In the genomic region with DNA sequence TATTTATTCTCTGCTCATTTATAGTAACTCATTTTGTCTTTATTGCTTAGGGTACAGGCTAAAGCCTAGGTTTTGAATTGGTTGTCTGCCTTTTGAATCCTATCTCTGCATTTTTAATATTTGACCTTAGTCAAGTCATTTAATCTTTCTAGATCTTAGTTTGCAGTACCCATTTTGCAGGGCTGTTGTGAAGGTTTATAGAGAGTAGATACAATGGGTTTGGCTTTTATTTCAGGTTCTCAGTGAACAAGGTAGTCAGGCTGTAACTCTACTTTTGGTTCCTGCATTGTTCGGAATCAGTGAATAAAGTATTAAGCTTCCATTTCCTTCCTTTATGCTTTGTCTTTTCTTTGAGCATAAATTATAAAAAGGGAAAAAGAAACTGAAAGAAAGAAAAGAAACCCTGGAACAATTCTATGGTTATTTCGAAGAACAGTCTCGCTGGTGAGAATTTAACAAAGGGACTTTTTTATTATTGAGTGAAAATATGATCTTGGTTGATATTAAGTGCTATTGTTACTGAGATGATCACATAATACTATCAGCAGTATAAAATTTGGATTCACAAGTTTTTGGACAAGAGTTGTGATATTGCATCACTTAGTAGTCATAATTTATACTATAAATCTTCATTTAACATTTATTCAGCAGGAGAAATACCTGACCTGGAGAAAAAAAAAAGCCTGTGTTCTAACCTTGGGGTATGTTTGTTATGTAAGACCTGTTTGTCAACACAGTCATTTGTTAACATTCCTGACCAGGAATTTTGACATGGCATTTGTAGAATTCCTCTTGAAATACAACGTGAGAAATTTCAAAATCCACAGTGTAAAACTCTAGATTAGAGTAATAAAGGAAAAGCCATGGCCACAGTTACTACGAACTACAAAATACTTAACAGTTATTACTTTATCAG, we compare ENCODE assay signal across 12 cellular contexts.
A peak's percentile ranks its signal among the peaks of the same experiment; 100 is the strongest.
DNase-seq lines count a peak whose midpoint lies in the region; ATAC-seq and TF ChIP-seq lines count a peak whose summit lies in the region.
"Had no signal": no experiment of that assay in that cellular context is flagged by ENCODE, and none has a peak within 500 bp of the region (broad histone marks: within the 10 kb centered on the region; RNA-seq: fewer than 3 reads in every experiment).

No MANE protein-coding gene starts in this region.

- H2AFZ ChIP-seq in OCI-LY7 (ENCODE audit: low read length), result no peak overlapping the region

- no peaks in the 10 kb centered on the region for H3K27me3 Mint-ChIP-seq in dendritic cell treated with granulocyte-macrophage colony-stimulating factor and Interleukin-4, amounts not matched to agents 40 ng/mL and 50 ng/mL, for 4 days
- no peaks in the 10 kb centered on the region for H3K27me3 Mint-ChIP-seq in nephron progenitor cell (ENCODE audit: low read depth, poor library complexity)

- peak overlapping the region; percentile 63 for H3K27ac Mint-ChIP-seq in dendritic cell treated with granulocyte-macrophage colony-stimulating factor and Interleukin-4, amounts not matched to agents 40 ng/mL and 50 ng/mL, for 4 days
- peak overlapping the region; percentile 55 for H3K27ac Mint-ChIP-seq in nephron progenitor cell

- POLR2A ChIA-PET in OCI-LY7 (lab: Charles Lee), result interaction anchor here (0.8 kb wide), 1 partner anchor 15 kb away, joined by 3 read pairs; no protein-coding TSS in a partner anchor

- TF ChIP-seq CTCF in nephron progenitor cell (IDR thresholded peaks at IDR 0.05) (no peak), OCI-LY7 (conservative IDR thresholded peaks at IDR 0.05; ENCODE audit: low read length) (no peak)

- H3K36me3 ChIP-seq in OCI-LY7 (ENCODE audit: insufficient read depth, low read length), result peaks cover 54% of the 10 kb centered on the region

- no peaks in the 10 kb centered on the region for H4K20me1 ChIP-seq in OCI-LY7 (ENCODE audit: insufficient read depth, low read length)

- no peak overlapping the region for H3K4me2 ChIP-seq in OCI-LY7 (ENCODE audit: low read length)

- CTCF ChIA-PET in OCI-LY7 (lab: Charles Lee; ENCODE audit: unreplicated experiment), result no interaction called here

- intact Hi-C loops in dendritic cell treated with granulocyte-macrophage colony-stimulating factor and Interleukin-4, amounts not matched to agents 40 ng/mL and 50 ng/mL, for 4 days (cut with micrococcal nuclease), result no loop called here
- intact Hi-C loops in OCI-LY7 (cut with micrococcal nuclease; ENCODE audit: unreplicated experiment), result no loop called here

- peaks cover 13% of the 10 kb centered on the region for H3K4me1 Mint-ChIP-seq in dendritic cell treated with granulocyte-macrophage colony-stimulating factor and Interleukin-4, amounts not matched to agents 40 ng/mL and 50 ng/mL, for 4 days (ENCODE audit: low read depth)
- H3K4me1 Mint-ChIP-seq in nephron progenitor cell, result no peaks in the 10 kb centered on the region

- BruUV-seq in OCI-LY7 (replicated peaks; lab: Mats Ljungman, UMichigan), result no TSS peak

- no peaks in the 10 kb centered on the region for H3K9me3 ChIP-seq in OCI-LY7 (ENCODE audit: low read length)

- no peak overlapping the region for H3K4me3 Mint-ChIP-seq in dendritic cell treated with granulocyte-macrophage colony-stimulating factor and Interleukin-4, amounts not matched to agents 40 ng/mL and 50 ng/mL, for 4 days
- no peak overlapping the region for H3K4me3 Mint-ChIP-seq in nephron progenitor cell

- H3K36me3 Mint-ChIP-seq in dendritic cell treated with granulocyte-macrophage colony-stimulating factor and Interleukin-4, amounts not matched to agents 40 ng/mL and 50 ng/mL, for 4 days (ENCODE audit: low read depth), result peaks cover 49% of the 10 kb centered on the region
- peaks cover 56% of the 10 kb centered on the region for H3K36me3 Mint-ChIP-seq in nephron progenitor cell (ENCODE audit: low read depth)

- DNase-seq in NOMO-1 treated with DMSO at 0.1 percent for 48 hours (lab: John Stamatoyannopoulos, UW; ENCODE audit: unreplicated experiment) (peak; percentile 33), NOMO-1 treated with dmso at 0.1 percent for 144 hours (lab: John Stamatoyannopoulos, UW; ENCODE audit: unreplicated experiment) (no peak), nephron progenitor cell (no peak), OCI-LY7 (ENCODE audit: low spot score) (no peak), islet precursor cell (no peak)
- DNase-seq: left colon; NCI-H146; stimulated activated CD4-positive, alpha-beta T cell treated with anti-CD3 and anti-CD28 coated beads, Interleukin-1b, Interleukin-23, amount 100 ng/mL, for 48 hours had no signal

- no peak overlapping the region for H3K4me3 ChIP-seq in OCI-LY7 (ENCODE audit: low read depth, low read length, poor library complexity, severe bottlenecking)

- no peaks in the 10 kb centered on the region for H3K9me2 ChIP-seq in OCI-LY7 (ENCODE audit: insufficient read depth, low read length)

- no peak overlapping the region for H3K27ac ChIP-seq in OCI-LY7 (ENCODE audit: low read depth, low read length, poor library complexity, severe bottlenecking)
- H3K27ac ChIP-seq: 22Rv1 had no signal

- no peaks in the 10 kb centered on the region for H3K79me2 ChIP-seq in OCI-LY7 (ENCODE audit: insufficient read depth, low read depth, low read length)

- ATAC-seq in HG03460 (IDR thresholded peaks at IDR 0.05; ENCODE audit: unreplicated experiment), result peak; percentile 47
- ATAC-seq in GM21786 (IDR thresholded peaks at IDR 0.05; ENCODE audit: unreplicated experiment), result no peak
- ATAC-seq: left colon had no signal

- H3K4me1 ChIP-seq in OCI-LY7 (ENCODE audit: insufficient read depth, low read length, poor library complexity, severe bottlenecking), result no peaks in the 10 kb centered on the region

- no peaks in the 10 kb centered on the region for H3K9me3 Mint-ChIP-seq in dendritic cell treated with granulocyte-macrophage colony-stimulating factor and Interleukin-4, amounts not matched to agents 40 ng/mL and 50 ng/mL, for 4 days
- no peaks in the 10 kb centered on the region for H3K9me3 Mint-ChIP-seq in nephron progenitor cell
